ENCODE assay signal across 16 cellular contexts in the genomic region with DNA sequence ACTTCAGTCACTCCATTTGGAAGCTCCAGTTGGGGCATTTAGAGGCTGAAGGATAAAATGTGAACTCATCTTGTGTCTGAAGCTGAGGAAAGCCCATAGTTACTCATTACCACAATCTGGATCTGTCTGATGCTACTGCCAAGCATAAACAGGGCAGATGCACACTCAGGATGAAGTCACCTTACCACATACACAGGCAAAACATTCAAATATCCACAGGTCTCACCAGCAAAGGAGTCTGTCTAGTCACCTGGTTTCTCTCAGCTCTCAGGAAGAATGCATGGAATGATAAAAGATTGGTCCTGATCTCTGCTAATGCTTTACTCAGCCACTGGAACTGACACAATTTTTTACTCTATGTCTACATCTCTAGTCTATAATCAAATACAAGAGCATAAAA. TPM values are rescaled to one million over a fixed set of nuclear protein-coding genes. Genes with fewer than 3 reads are reported as not detected.
A peak's percentile ranks its signal among the peaks of the same experiment; 100 is the strongest.
DNase-seq lines count a peak whose midpoint lies in the region; ATAC-seq and TF ChIP-seq lines count a peak whose summit lies in the region.
"Had no signal": no experiment of that assay in that cellular context is flagged by ENCODE, and none has a peak within 500 bp of the region (broad histone marks: within the 10 kb centered on the region; RNA-seq: fewer than 3 reads in every experiment).

No MANE protein-coding gene starts in this region.

- H3K9me3 Mint-ChIP-seq in activated naive CD8-positive, alpha-beta T cell treated with anti-CD3 and anti-CD28 coated beads, Interleukin-2, amount 50 U/mL, for 24 hours, result no peaks in the 10 kb centered on the region
- H3K9me3 Mint-ChIP-seq in activated naive CD8-positive, alpha-beta T cell treated with anti-CD3 and anti-CD28 coated beads for 36 hours, result no peaks in the 10 kb centered on the region
- H3K9me3 Mint-ChIP-seq in endodermal cell, result no peaks in the 10 kb centered on the region
- H3K9me3 Mint-ChIP-seq in CD4-positive, alpha-beta T cell, result no peaks in the 10 kb centered on the region

- no peaks in the 10 kb centered on the region for H3K36me3 ChIP-seq in SK-N-SH (replicated peaks in 1 of 2; ENCODE audit: control insufficient read depth in 1 of 2, insufficient read depth in 2 of 2, low read length in 1 of 2)
- no peaks in the 10 kb centered on the region for H3K36me3 ChIP-seq in endodermal cell (ENCODE audit: control insufficient read depth, insufficient read depth, low read length)
- H3K36me3 ChIP-seq: BE2C had no signal

- no peak overlapping the region for H3K4me2 ChIP-seq in SK-N-SH

- H3K27ac Mint-ChIP-seq in activated naive CD8-positive, alpha-beta T cell treated with anti-CD3 and anti-CD28 coated beads, Interleukin-2, amount 50 U/mL, for 24 hours, result no peak overlapping the region
- no peak overlapping the region for H3K27ac Mint-ChIP-seq in activated naive CD8-positive, alpha-beta T cell treated with anti-CD3 and anti-CD28 coated beads for 36 hours
- no peak overlapping the region for H3K27ac Mint-ChIP-seq in endodermal cell
- H3K27ac Mint-ChIP-seq in CD4-positive, alpha-beta T cell, result no peak overlapping the region

- H3F3A ChIP-seq in SK-N-SH (replicated peaks; ENCODE audit: insufficient read depth), result peaks cover 20% of the 10 kb centered on the region

- TF ChIP-seq CTCF in SK-N-SH (IDR thresholded peaks at IDR 0.05) (no peak), fibroblast of villous mesenchyme (IDR thresholded peaks at IDR 0.05; ENCODE audit: insufficient read depth, low read depth, low read length) (no peak), endodermal cell (conservative IDR thresholded peaks at IDR 0.05) (no peak)
- TF ChIP-seq CTCF in CD4-positive, alpha-beta T cell (IDR thresholded peaks at IDR 0.05), result no peak

- H3K27me3 ChIP-seq in SK-N-SH (ENCODE audit: insufficient read depth) (no peaks in the 10 kb centered on the region), endodermal cell (ENCODE audit: control insufficient read depth, insufficient read depth, low read length, poor library complexity, severe bottlenecking) (no peaks in the 10 kb centered on the region)
- H3K27me3 ChIP-seq in CD4-positive, alpha-beta T cell (ENCODE audit: control insufficient read depth, insufficient read depth, low read length), result no peaks in the 10 kb centered on the region
- H3K27me3 ChIP-seq: BE2C had no signal

- no peaks in the 10 kb centered on the region for H4K20me1 ChIP-seq in SK-N-SH (ENCODE audit: insufficient read depth)

- POLR2A ChIA-PET in SK-N-SH (lab: Yijun Ruan, JAX), result no interaction called here
- POLR2A ChIA-PET in CD4-positive, alpha-beta T cell (lab: Charles Lee), result no interaction called here

- H3K4me3 ChIP-seq in SK-N-SH (ENCODE audit: low read depth in 2 of 2, low read length in 1 of 2) (no peak overlapping the region), fibroblast of villous mesenchyme (ENCODE audit: low read depth, low read length) (no peak overlapping the region), endodermal cell (ENCODE audit: low read length) (no peak overlapping the region)

- H3K27ac ChIP-seq in SK-N-SH (ENCODE audit: low read depth in 2 of 2, low read length in 1 of 2) (peak overlapping the region in 1 of 2 experiments; percentile 50; a peak in 2 of 4 replicates), endodermal cell (ENCODE audit: low read depth, low read length) (no peak overlapping the region)
- H3K27ac ChIP-seq in CD4-positive, alpha-beta T cell (ENCODE audit: low read depth, low read length), result no peak overlapping the region
- H3K27ac ChIP-seq: VCaP had no signal

- no peak overlapping the region for H2AFZ ChIP-seq in SK-N-SH (ENCODE audit: low read depth)

- ATAC-seq in activated naive CD8-positive, alpha-beta T cell treated with anti-CD3 and anti-CD28 coated beads, Interleukin-2, amount 50 U/mL, for 24 hours, result peak; percentile 65
- no peak for ATAC-seq in GM18873 (IDR thresholded peaks at IDR 0.05; ENCODE audit: low FRiP score, unreplicated experiment)
- ATAC-seq in CD4-positive, alpha-beta T cell (ENCODE audit: poor library complexity), result no peak

- H3K79me2 ChIP-seq in SK-N-SH (ENCODE audit: insufficient read depth), result no peaks in the 10 kb centered on the region

- H3K4me1 Mint-ChIP-seq in activated naive CD8-positive, alpha-beta T cell treated with anti-CD3 and anti-CD28 coated beads, Interleukin-2, amount 50 U/mL, for 24 hours, result no peaks in the 10 kb centered on the region
- H3K4me1 Mint-ChIP-seq in activated naive CD8-positive, alpha-beta T cell treated with anti-CD3 and anti-CD28 coated beads for 36 hours, result no peaks in the 10 kb centered on the region
- H3K4me1 Mint-ChIP-seq in endodermal cell, result no peaks in the 10 kb centered on the region
- H3K4me1 Mint-ChIP-seq in CD4-positive, alpha-beta T cell (ENCODE audit: low read depth), result no peaks in the 10 kb centered on the region

- H3K4me3 Mint-ChIP-seq in activated naive CD8-positive, alpha-beta T cell treated with anti-CD3 and anti-CD28 coated beads, Interleukin-2, amount 50 U/mL, for 24 hours, result no peak overlapping the region
- H3K4me3 Mint-ChIP-seq in activated naive CD8-positive, alpha-beta T cell treated with anti-CD3 and anti-CD28 coated beads for 36 hours, result no peak overlapping the region
- no peak overlapping the region for H3K4me3 Mint-ChIP-seq in endodermal cell
- H3K4me3 Mint-ChIP-seq in CD4-positive, alpha-beta T cell, result no peak overlapping the region

- H3K4me1 ChIP-seq in SK-N-SH (ENCODE audit: control insufficient read depth in 1 of 2, insufficient read depth in 2 of 2, low read depth in 1 of 2, low read length in 1 of 2) (peaks cover 0 to 3% of the 10 kb centered on the region in 2 experiments; a peak in 1 of 4 replicates), endodermal cell (ENCODE audit: control insufficient read depth, insufficient read depth, low read length) (no peaks in the 10 kb centered on the region)
- H3K4me1 ChIP-seq: BE2C had no signal

- no peaks in the 10 kb centered on the region for H3K9me3 ChIP-seq in SK-N-SH
- no peaks in the 10 kb centered on the region for H3K9me3 ChIP-seq in endodermal cell (ENCODE audit: control insufficient read depth, low read length)
- H3K9me3 ChIP-seq in CD4-positive, alpha-beta T cell (ENCODE audit: control insufficient read depth, low read length), result no peaks in the 10 kb centered on the region
- H3K9me3 ChIP-seq: BE2C had no signal

- TF ChIP-seq EP300 in SK-N-SH (IDR thresholded peaks at IDR 0.05; ENCODE audit: borderline replicate concordance in 1 of 2, low read depth in 1 of 2, low read length in 1 of 2), result peak in 1 of 2 experiments; percentile 82; a peak in 1 of 4 replicates

- no peak for DNase-seq in activated naive CD8-positive, alpha-beta T cell treated with anti-CD3 and anti-CD28 coated beads, Interleukin-2, amount 50 U/mL, for 24 hours
- DNase-seq in activated naive CD8-positive, alpha-beta T cell treated with anti-CD3 and anti-CD28 coated beads for 36 hours, result no peak
- DNase-seq in SK-N-SH (no peak), fibroblast of villous mesenchyme (ENCODE audit: low read depth) (peak; percentile 24), stromal cell of bone marrow (ENCODE audit: low read depth) (peak; percentile 31), endodermal cell (no peak)
- DNase-seq in CD4-positive, alpha-beta T cell, result no peak
- DNase-seq: aorta; BE2C; effector memory CD4-positive, alpha-beta T cell; NCI-H187; NCI-H69; SHP77 had no signal

- no peaks in the 10 kb centered on the region for H3K27me3 Mint-ChIP-seq in activated naive CD8-positive, alpha-beta T cell treated with anti-CD3 and anti-CD28 coated beads, Interleukin-2, amount 50 U/mL, for 24 hours
- H3K27me3 Mint-ChIP-seq in activated naive CD8-positive, alpha-beta T cell treated with anti-CD3 and anti-CD28 coated beads for 36 hours, result no peaks in the 10 kb centered on the region
- no peaks in the 10 kb centered on the region for H3K27me3 Mint-ChIP-seq in endodermal cell (ENCODE audit: insufficient read depth)
- H3K27me3 Mint-ChIP-seq in CD4-positive, alpha-beta T cell, result no peaks in the 10 kb centered on the region

- no peak for TF ChIP-seq RAD21 in SK-N-SH (IDR thresholded peaks at IDR 0.05; ENCODE audit: low read length)

- H3K36me3 Mint-ChIP-seq in activated naive CD8-positive, alpha-beta T cell treated with anti-CD3 and anti-CD28 coated beads, Interleukin-2, amount 50 U/mL, for 24 hours (ENCODE audit: low read depth), result peaks cover 4% of the 10 kb centered on the region
- H3K36me3 Mint-ChIP-seq in activated naive CD8-positive, alpha-beta T cell treated with anti-CD3 and anti-CD28 coated beads for 36 hours, result peaks cover 4% of the 10 kb centered on the region
- peaks cover 6% of the 10 kb centered on the region for H3K36me3 Mint-ChIP-seq in endodermal cell (ENCODE audit: low read depth)
- H3K36me3 Mint-ChIP-seq in CD4-positive, alpha-beta T cell (ENCODE audit: low read depth), result peaks cover 52% of the 10 kb centered on the region

- H3K9me2 ChIP-seq in SK-N-SH, result no peaks in the 10 kb centered on the region

- CTCF ChIA-PET in SK-N-SH (lab: Yijun Ruan, JAX), result interaction anchor here (0.9 to 1.4 kb wide), 2 partner anchors 28 to 110 kb away, joined by 3 to 4 read pairs; no protein-coding TSS in a partner anchor
- CTCF ChIA-PET in CD4-positive, alpha-beta T cell (lab: Charles Lee), result interaction anchor here (0.5 to 0.9 kb wide), 2 partner anchors 147 to 181 kb away, joined by 3 to 4 read pairs; a partner anchor contains a TSS

- intact Hi-C loops in CD4-positive, alpha-beta T cell (cut with DNase I, micrococcal nuclease), result no loop called here

- H3K9ac ChIP-seq in SK-N-SH (no peak overlapping the region), endodermal cell (ENCODE audit: extremely low read depth, low read length, poor library complexity, severe bottlenecking) (no peak overlapping the region)

RNA-seq across cellular contexts. Expression of a gene that starts 13.0 kb away (rescaled TPM):
- not detected for total RNA-seq in activated naive CD8-positive, alpha-beta T cell treated with anti-CD3 and anti-CD28 coated beads for 36 hours
- polyA plus RNA-seq in SK-N-SH (2012; rRNA removed), result 0.03 and 0.19 TPM in 2 replicates
- 0.30 and 0.33 TPM in 2 replicates for polyA plus RNA-seq in SK-N-SH (2012; cell fraction: cytosol; rRNA removed)
- polyA plus RNA-seq in SK-N-SH (2012; cell fraction: nucleus; rRNA removed), result 0.13 TPM in 1 of 2 replicates, not detected in the other
- not detected in 2 replicates for total RNA-seq in fibroblast of villous mesenchyme
- not detected for total RNA-seq in endodermal cell
- not detected for polyA plus RNA-seq in endodermal cell (2013, experiment 1 of 2)
- not detected for polyA plus RNA-seq in endodermal cell (2013, experiment 2 of 2)
- total RNA-seq in CD4-positive, alpha-beta T cell, result under 1 TPM in 1 of 2 experiments, not detected in 1; 0.36 TPM
- total RNA-seq: aorta, posterior vena cava had no signal
- polyA plus RNA-seq: aorta had no signal

RNA-seq across cellular contexts. Expression of a gene that starts 28.6 kb away (rescaled TPM):
- 10 to 100 TPM; 16.2 to 21.1 TPM for total RNA-seq in activated naive CD8-positive, alpha-beta T cell treated with anti-CD3 and anti-CD28 coated beads for 36 hours
- polyA plus RNA-seq in SK-N-SH (2012; rRNA removed), result 6.9 and 9.6 TPM in 2 replicates
- 5.8 and 7.2 TPM in 2 replicates for polyA plus RNA-seq in SK-N-SH (2012; cell fraction: cytosol; rRNA removed)
- polyA plus RNA-seq in SK-N-SH (2012; cell fraction: nucleus; rRNA removed), result 13.3 and 31.3 TPM in 2 replicates
- total RNA-seq in fibroblast of villous mesenchyme, result 11.0 and 18.1 TPM in 2 replicates
- 10 to 100 TPM; 13.7 to 25.0 TPM for total RNA-seq in endodermal cell
- 17.2 TPM for polyA plus RNA-seq in endodermal cell (2013, experiment 1 of 2)
- polyA plus RNA-seq in endodermal cell (2013, experiment 2 of 2), result 14.5 TPM
- 10 to 100 TPM; 19.1 to 22.8 TPM for total RNA-seq in CD4-positive, alpha-beta T cell

RNA-seq across cellular contexts. Expression of a gene that starts 28.6 kb away (rescaled TPM):
- 10 to 100 TPM; 29.9 to 32.4 TPM for total RNA-seq in activated naive CD8-positive, alpha-beta T cell treated with anti-CD3 and anti-CD28 coated beads for 36 hours
- polyA plus RNA-seq in SK-N-SH (2012; rRNA removed), result 13.5 and 17.4 TPM in 2 replicates
- 29.3 and 36.9 TPM in 2 replicates for polyA plus RNA-seq in SK-N-SH (2012; cell fraction: cytosol; rRNA removed)
- polyA plus RNA-seq in SK-N-SH (2012; cell fraction: nucleus; rRNA removed), result 4.1 and 14.0 TPM in 2 replicates
- total RNA-seq in fibroblast of villous mesenchyme (18.7 and 43.2 TPM in 2 replicates), endodermal cell (10 to 100 TPM; 35.5 to 35.7 TPM)
- polyA plus RNA-seq in endodermal cell (2013, experiment 1 of 2), result 37.5 TPM
- 28.7 TPM for polyA plus RNA-seq in endodermal cell (2013, experiment 2 of 2)
- total RNA-seq in CD4-positive, alpha-beta T cell, result 10 to 100 TPM; 33.6 to 37.0 TPM

Comparison
In these comparisons a context has a peak if more than half of its experiments do, and no peak if none do; other contexts are left out.
1. DNase-seq: peak in fibroblast of villous mesenchyme (single experiment) and stromal cell of bone marrow (single experiment); none in activated naive CD8-positive, alpha-beta T cell treated with anti-CD3 and anti-CD28 coated beads, Interleukin-2, amount 50 U/mL, for 24 hours (single experiment), activated naive CD8-positive, alpha-beta T cell treated with anti-CD3 and anti-CD28 coated beads for 36 hours (single experiment), SK-N-SH (single experiment), endodermal cell (single experiment) and CD4-positive, alpha-beta T cell (0 of 10).